In the genomic region with DNA sequence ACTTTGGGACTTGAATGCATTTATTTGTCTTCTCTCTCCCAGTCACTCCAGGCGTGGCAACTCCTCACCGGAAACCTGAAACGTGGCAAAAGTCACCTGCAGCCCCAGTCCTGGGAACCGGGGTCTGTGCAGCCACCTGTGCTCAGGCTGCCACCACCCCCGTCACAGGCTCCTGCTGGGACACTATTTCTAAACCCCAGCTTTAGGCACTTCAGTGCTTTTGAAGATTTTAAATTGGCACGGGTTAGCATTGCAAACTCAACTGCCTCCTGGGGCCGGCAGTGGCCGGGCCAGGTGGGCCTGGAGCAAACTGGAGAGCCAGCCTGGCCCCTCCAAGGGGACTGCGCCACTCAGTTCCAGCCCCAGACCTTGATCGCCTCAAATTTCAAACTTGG, we compare ENCODE assay signal across 2 cellular contexts.
TF ChIP-seq lines count a peak whose summit lies in the region.

No MANE protein-coding gene starts in this region.

TF ChIP-seq in liver, 16 proteins besides CTCF, POLR2A, EP300 and RAD21 (continued from another document):
- TF ChIP-seq, protein P1, sequence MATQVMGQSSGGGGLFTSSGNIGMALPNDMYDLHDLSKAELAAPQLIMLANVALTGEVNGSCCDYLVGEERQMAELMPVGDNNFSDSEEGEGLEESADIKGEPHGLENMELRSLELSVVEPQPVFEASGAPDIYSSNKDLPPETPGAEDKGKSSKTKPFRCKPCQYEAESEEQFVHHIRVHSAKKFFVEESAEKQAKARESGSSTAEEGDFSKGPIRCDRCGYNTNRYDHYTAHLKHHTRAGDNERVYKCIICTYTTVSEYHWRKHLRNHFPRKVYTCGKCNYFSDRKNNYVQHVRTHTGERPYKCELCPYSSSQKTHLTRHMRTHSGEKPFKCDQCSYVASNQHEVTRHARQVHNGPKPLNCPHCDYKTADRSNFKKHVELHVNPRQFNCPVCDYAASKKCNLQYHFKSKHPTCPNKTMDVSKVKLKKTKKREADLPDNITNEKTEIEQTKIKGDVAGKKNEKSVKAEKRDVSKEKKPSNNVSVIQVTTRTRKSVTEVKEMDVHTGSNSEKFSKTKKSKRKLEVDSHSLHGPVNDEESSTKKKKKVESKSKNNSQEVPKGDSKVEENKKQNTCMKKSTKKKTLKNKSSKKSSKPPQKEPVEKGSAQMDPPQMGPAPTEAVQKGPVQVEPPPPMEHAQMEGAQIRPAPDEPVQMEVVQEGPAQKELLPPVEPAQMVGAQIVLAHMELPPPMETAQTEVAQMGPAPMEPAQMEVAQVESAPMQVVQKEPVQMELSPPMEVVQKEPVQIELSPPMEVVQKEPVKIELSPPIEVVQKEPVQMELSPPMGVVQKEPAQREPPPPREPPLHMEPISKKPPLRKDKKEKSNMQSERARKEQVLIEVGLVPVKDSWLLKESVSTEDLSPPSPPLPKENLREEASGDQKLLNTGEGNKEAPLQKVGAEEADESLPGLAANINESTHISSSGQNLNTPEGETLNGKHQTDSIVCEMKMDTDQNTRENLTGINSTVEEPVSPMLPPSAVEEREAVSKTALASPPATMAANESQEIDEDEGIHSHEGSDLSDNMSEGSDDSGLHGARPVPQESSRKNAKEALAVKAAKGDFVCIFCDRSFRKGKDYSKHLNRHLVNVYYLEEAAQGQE (IDR thresholded peaks at IDR 0.05) = no peak
- TF ChIP-seq TAF1 (conservative IDR thresholded peaks at IDR 0.05) = no peak
- TF ChIP-seq EGR1 (IDR thresholded peaks at IDR 0.05; ENCODE audit: low read depth in 2 of 2) = no peak
- TF ChIP-seq FOXA1 (IDR thresholded peaks at IDR 0.05) = no peak
- no peak for TF ChIP-seq JUND (IDR thresholded peaks at IDR 0.05)
- no peak for TF ChIP-seq GABPA (IDR thresholded peaks at IDR 0.05 in 1 of 2, conservative IDR thresholded peaks at IDR 0.05 in 1 of 2)
- TF ChIP-seq, protein P2, sequence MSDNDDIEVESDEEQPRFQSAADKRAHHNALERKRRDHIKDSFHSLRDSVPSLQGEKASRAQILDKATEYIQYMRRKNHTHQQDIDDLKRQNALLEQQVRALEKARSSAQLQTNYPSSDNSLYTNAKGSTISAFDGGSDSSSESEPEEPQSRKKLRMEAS (IDR thresholded peaks at IDR 0.05) = no peak
- no peak for TF ChIP-seq HNF4A (conservative IDR thresholded peaks at IDR 0.05)
- TF ChIP-seq RXRA (IDR thresholded peaks at IDR 0.05) = no peak
- no peak for TF ChIP-seq FOXA2 (IDR thresholded peaks at IDR 0.05)
- TF ChIP-seq, protein P3, sequence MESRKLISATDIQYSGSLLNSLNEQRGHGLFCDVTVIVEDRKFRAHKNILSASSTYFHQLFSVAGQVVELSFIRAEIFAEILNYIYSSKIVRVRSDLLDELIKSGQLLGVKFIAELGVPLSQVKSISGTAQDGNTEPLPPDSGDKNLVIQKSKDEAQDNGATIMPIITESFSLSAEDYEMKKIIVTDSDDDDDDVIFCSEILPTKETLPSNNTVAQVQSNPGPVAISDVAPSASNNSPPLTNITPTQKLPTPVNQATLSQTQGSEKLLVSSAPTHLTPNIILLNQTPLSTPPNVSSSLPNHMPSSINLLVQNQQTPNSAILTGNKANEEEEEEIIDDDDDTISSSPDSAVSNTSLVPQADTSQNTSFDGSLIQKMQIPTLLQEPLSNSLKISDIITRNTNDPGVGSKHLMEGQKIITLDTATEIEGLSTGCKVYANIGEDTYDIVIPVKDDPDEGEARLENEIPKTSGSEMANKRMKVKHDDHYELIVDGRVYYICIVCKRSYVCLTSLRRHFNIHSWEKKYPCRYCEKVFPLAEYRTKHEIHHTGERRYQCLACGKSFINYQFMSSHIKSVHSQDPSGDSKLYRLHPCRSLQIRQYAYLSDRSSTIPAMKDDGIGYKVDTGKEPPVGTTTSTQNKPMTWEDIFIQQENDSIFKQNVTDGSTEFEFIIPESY (IDR thresholded peaks at IDR 0.05) = no peak
- no peak for TF ChIP-seq HNF4G (IDR thresholded peaks at IDR 0.05)
- no peak for TF ChIP-seq NR2F2 (IDR thresholded peaks at IDR 0.05)

TF ChIP-seq in HepG2, 621 proteins besides CTCF, POLR2A, EP300 and RAD21 (continued from another document):
- TF ChIP-seq, protein P4, sequence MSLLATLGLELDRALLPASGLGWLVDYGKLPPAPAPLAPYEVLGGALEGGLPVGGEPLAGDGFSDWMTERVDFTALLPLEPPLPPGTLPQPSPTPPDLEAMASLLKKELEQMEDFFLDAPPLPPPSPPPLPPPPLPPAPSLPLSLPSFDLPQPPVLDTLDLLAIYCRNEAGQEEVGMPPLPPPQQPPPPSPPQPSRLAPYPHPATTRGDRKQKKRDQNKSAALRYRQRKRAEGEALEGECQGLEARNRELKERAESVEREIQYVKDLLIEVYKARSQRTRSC (CRISPR knock-in tag; IDR thresholded peaks at IDR 0.05; ENCODE audit: low read depth) = no peak
- no peak for TF ChIP-seq ZNF660 (CRISPR knock-in tag; IDR thresholded peaks at IDR 0.05; ENCODE audit: borderline replicate concordance, low read depth)
- TF ChIP-seq ZNF616 (CRISPR knock-in tag; IDR thresholded peaks at IDR 0.05; ENCODE audit: low read depth) = no peak
- no peak for TF ChIP-seq RXRA (CRISPR knock-in tag; IDR thresholded peaks at IDR 0.05)
- TF ChIP-seq, protein P5, sequence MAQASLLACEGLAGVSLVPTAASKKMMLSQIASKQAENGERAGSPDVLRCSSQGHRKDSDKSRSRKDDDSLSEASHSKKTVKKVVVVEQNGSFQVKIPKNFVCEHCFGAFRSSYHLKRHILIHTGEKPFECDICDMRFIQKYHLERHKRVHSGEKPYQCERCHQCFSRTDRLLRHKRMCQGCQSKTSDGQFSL (CRISPR knock-in tag; IDR thresholded peaks at IDR 0.05) = no peak
- TF ChIP-seq, protein P6, sequence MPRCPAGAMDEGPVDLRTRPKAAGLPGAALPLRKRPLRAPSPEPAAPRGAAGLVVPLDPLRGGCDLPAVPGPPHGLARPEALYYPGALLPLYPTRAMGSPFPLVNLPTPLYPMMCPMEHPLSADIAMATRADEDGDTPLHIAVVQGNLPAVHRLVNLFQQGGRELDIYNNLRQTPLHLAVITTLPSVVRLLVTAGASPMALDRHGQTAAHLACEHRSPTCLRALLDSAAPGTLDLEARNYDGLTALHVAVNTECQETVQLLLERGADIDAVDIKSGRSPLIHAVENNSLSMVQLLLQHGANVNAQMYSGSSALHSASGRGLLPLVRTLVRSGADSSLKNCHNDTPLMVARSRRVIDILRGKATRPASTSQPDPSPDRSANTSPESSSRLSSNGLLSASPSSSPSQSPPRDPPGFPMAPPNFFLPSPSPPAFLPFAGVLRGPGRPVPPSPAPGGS (CRISPR knock-in tag; IDR thresholded peaks at IDR 0.05) = no peak
- TF ChIP-seq ZNF24 (IDR thresholded peaks at IDR 0.05) = no peak
